Comparison of ENCODE assay signal across 13 cellular contexts in the genomic region with DNA sequence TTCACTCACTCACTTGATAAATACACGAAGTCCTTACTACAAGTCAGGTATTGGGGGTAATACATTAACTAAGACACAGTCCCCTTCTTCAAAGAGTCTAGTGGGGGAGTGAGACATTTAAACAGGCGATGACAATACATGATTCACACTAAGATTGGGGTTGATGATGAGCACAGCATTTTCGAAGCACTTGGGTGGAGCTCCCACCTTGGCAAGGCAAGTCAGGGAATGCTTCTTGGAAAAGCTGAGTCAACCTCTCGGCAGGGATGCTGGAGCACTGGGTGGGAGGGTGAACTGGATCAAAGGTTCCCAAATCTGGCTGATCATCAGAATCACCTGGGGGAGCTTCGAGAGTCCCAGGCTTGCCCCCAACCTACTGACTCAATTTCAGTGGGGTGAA.
DNase-seq lines count a peak whose midpoint lies in the region; ATAC-seq and TF ChIP-seq lines count a peak whose summit lies in the region.
"Had no signal": no experiment of that assay in that cellular context is flagged by ENCODE, and none has a peak within 500 bp of the region (broad histone marks: within the 10 kb centered on the region; RNA-seq: fewer than 3 reads in every experiment).

No MANE protein-coding gene starts in this region.

- H3K4me3 ChIP-seq in BLaER1 treated with 17β-estradiol and CSF1 and Interleukin-3, amounts not matched to agents 10 nM and 100 nM = no peak overlapping the region
- H3K4me3 ChIP-seq in cardiac fibroblast (replicated peaks in 1 of 2; ENCODE audit: low read depth in 2 of 2, low read length in 2 of 2) = no peak overlapping the region
- H3K4me3 ChIP-seq: neural progenitor cell had no signal

- H3K27me3 ChIP-seq in BLaER1 treated with 17β-estradiol and CSF1 and Interleukin-3, amounts not matched to agents 10 nM and 100 nM = no peaks in the 10 kb centered on the region
- H3K27me3 ChIP-seq: neural progenitor cell had no signal

- H3K36me3 ChIP-seq in BLaER1 treated with 17β-estradiol and CSF1 and Interleukin-3, amounts not matched to agents 10 nM and 100 nM = no peaks in the 10 kb centered on the region
- H3K36me3 ChIP-seq: neural progenitor cell had no signal

- no peak for TF ChIP-seq CTCF in cardiac fibroblast (IDR thresholded peaks at IDR 0.05; ENCODE audit: low read depth, low read length)

- H3K4me1 ChIP-seq in BLaER1 treated with 17β-estradiol and CSF1 and Interleukin-3, amounts not matched to agents 10 nM and 100 nM = peaks cover 0 to 62% (median 40%) of the 10 kb centered on the region in 10 experiments; a peak in 16 of 20 replicates

- DNase-seq in LoVo (ENCODE audit: low spot score) (peak; percentile 47), cardiac fibroblast (ENCODE audit: low read depth in 2 of 2) (peak; percentile 39 to 45), kidney glomerular epithelial cell (lab: John Stamatoyannopoulos, UW) (peak; percentile 65), NCI-H82 (lab: John Stamatoyannopoulos, UW) (no peak), RPMI8226 (no peak)
- no peak for DNase-seq in activated CD4-positive, alpha-beta T cell treated with anti-CD3 and anti-CD28 coated beads for 48 hours
- DNase-seq: activated naive CD4-positive, alpha-beta T cell treated with Interleukin-2 at 50 U/mL for 16 hours; foreskin fibroblast; Kasumi-1; left colon had no signal

- H3K9ac ChIP-seq in BLaER1 treated with 17β-estradiol and CSF1 and Interleukin-3, amounts not matched to agents 10 nM and 100 nM = 0 out of 22 replicates have a peak overlapping the region, but pooled peaks of 1 of the 11 experiments have one; percentile 72
- H3K9ac ChIP-seq: neural progenitor cell had no signal

- no peak for ATAC-seq in HG03175 (IDR thresholded peaks at IDR 0.05; ENCODE audit: unreplicated experiment)
- ATAC-seq: left colon had no signal

- H3K27ac ChIP-seq in BLaER1 treated with 17β-estradiol and CSF1 and Interleukin-3, amounts not matched to agents 10 nM and 100 nM = peak overlapping the region in 8 of 11 experiments; percentile 65 to 88 (median 77); a peak in 12 of 22 replicates
- H3K27ac ChIP-seq: neural progenitor cell had no signal

- H3K4me2 ChIP-seq in BLaER1 treated with 17β-estradiol and CSF1 and Interleukin-3, amounts not matched to agents 10 nM and 100 nM = peak overlapping the region in 7 of 11 experiments; percentile 67 to 86 (median 74); a peak in 11 of 22 replicates
- H3K4me2 ChIP-seq: neural progenitor cell had no signal

- H3K9me3 ChIP-seq in BLaER1 treated with 17β-estradiol and CSF1 and Interleukin-3, amounts not matched to agents 10 nM and 100 nM (replicated peaks in 1 of 11) = peaks cover 0 to 3% (median 0%) of the 10 kb centered on the region in 11 experiments; a peak in 1 of 22 replicates

- H4K20me1 ChIP-seq in BLaER1 treated with 17β-estradiol and CSF1 and Interleukin-3, amounts not matched to agents 10 nM and 100 nM = no peaks in the 10 kb centered on the region

Comparison
In these comparisons a context has a peak if more than half of its experiments do, and no peak if none do; other contexts are left out.
1. DNase-seq: peak in LoVo (single experiment), cardiac fibroblast (2 of 2) and kidney glomerular epithelial cell (single experiment); none in NCI-H82 (single experiment), activated CD4-positive, alpha-beta T cell treated with anti-CD3 and anti-CD28 coated beads for 48 hours (single experiment) and RPMI8226 (single experiment).